In the genomic region with DNA sequence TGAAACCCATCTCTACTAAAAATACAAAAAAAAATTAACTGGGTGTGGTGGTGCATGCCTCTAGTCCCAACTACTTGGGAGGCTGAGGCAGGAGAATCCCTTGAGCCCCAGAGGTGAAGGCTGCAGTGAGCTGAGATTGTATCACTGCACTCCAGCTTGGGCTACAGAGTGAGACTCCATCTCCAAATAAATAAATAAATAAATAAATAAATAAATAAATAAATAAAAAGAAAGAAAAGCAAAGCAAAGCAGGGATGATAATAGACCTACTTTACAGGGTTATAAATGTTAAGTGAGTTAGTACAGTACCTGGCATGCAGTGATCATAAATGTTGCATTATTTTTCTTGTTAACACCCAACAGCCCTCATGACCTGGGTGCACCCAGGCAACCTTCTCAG, we compare ENCODE assay signal across 1 cellular context.
A peak's percentile ranks its signal among the peaks of the same experiment; 100 is the strongest.
TF ChIP-seq lines count a peak whose summit lies in the region.

No MANE protein-coding gene starts in this region.

TF ChIP-seq in HEK293, 187 proteins besides CTCF, POLR2A, EP300 and RAD21 (continued from another document):
- TF ChIP-seq, protein P1, sequence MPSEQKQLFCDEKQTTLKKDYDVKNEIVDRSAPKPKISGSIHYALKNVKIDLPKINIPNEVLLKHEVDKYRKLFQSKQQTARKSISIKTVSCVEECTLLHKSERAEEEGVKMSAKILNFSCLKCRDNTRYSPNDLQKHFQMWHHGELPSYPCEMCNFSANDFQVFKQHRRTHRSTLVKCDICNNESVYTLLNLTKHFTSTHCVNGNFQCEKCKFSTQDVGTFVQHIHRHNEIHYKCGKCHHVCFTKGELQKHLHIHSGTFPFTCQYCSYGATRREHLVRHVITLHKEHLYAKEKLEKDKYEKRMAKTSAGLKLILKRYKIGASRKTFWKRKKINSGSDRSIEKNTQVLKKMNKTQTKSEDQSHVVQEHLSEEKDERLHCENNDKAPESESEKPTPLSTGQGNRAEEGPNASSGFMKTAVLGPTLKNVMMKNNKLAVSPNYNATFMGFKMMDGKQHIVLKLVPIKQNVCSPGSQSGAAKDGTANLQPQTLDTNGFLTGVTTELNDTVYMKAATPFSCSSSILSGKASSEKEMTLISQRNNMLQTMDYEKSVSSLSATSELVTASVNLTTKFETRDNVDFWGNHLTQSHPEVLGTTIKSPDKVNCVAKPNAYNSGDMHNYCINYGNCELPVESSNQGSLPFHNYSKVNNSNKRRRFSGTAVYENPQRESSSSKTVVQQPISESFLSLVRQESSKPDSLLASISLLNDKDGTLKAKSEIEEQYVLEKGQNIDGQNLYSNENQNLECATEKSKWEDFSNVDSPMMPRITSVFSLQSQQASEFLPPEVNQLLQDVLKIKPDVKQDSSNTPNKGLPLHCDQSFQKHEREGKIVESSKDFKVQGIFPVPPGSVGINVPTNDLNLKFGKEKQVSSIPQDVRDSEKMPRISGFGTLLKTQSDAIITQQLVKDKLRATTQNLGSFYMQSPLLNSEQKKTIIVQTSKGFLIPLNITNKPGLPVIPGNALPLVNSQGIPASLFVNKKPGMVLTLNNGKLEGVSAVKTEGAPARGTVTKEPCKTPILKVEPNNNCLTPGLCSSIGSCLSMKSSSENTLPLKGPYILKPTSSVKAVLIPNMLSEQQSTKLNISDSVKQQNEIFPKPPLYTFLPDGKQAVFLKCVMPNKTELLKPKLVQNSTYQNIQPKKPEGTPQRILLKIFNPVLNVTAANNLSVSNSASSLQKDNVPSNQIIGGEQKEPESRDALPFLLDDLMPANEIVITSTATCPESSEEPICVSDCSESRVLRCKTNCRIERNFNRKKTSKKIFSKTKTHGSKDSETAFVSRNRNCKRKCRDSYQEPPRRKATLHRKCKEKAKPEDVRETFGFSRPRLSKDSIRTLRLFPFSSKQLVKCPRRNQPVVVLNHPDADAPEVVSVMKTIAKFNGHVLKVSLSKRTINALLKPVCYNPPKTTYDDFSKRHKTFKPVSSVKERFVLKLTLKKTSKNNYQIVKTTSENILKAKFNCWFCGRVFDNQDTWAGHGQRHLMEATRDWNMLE (tag by site-specific recombination; conservative IDR thresholded peaks at IDR 0.05; ENCODE audit: low read depth), result peak; percentile 85
- peak; percentile 44; the same call in 1 of the 2 replicates for TF ChIP-seq ZNF404 (tag by site-specific recombination; IDR thresholded peaks at IDR 0.05)
- TF ChIP-seq ZBTB8A (tag by site-specific recombination; IDR thresholded peaks at IDR 0.05), result 0 out of 2 replicates have a peak, but pooled peaks have one; percentile 32
- 0 out of 2 replicates have a peak, but pooled peaks have one; percentile 17 for TF ChIP-seq ZNF530 (tag by site-specific recombination; IDR thresholded peaks at IDR 0.05; ENCODE audit: low read depth)
- TF ChIP-seq GFI1B (tag by site-specific recombination; IDR thresholded peaks at IDR 0.05), result 0 out of 2 replicates have a peak, but pooled peaks have one; percentile 43
- TF ChIP-seq, protein P2, sequence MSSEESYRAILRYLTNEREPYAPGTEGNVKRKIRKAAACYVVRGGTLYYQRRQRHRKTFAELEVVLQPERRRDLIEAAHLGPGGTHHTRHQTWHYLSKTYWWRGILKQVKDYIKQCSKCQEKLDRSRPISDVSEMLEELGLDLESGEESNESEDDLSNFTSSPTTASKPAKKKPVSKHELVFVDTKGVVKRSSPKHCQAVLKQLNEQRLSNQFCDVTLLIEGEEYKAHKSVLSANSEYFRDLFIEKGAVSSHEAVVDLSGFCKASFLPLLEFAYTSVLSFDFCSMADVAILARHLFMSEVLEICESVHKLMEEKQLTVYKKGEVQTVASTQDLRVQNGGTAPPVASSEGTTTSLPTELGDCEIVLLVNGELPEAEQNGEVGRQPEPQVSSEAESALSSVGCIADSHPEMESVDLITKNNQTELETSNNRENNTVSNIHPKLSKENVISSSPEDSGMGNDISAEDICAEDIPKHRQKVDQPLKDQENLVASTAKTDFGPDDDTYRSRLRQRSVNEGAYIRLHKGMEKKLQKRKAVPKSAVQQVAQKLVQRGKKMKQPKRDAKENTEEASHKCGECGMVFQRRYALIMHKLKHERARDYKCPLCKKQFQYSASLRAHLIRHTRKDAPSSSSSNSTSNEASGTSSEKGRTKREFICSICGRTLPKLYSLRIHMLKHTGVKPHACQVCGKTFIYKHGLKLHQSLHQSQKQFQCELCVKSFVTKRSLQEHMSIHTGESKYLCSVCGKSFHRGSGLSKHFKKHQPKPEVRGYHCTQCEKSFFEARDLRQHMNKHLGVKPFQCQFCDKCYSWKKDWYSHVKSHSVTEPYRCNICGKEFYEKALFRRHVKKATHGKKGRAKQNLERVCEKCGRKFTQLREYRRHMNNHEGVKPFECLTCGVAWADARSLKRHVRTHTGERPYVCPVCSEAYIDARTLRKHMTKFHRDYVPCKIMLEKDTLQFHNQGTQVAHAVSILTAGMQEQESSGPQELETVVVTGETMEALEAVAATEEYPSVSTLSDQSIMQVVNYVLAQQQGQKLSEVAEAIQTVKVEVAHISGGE (tag by site-specific recombination; conservative IDR thresholded peaks at IDR 0.05; ENCODE audit: low read depth), result peak; percentile 69
- TF ChIP-seq ZNF202 (tag by site-specific recombination; IDR thresholded peaks at IDR 0.05; ENCODE audit: borderline replicate concordance), result 0 out of 2 replicates have a peak, but pooled peaks have one; percentile 53
- peak; percentile 73 for TF ChIP-seq ZNF623 (tag by site-specific recombination; IDR thresholded peaks at IDR 0.05)
- TF ChIP-seq ZXDB (tag by site-specific recombination; IDR thresholded peaks at IDR 0.05), result peak; percentile 48; the same call in 1 of the 2 replicates
- TF ChIP-seq ZNF664 (tag by site-specific recombination; IDR thresholded peaks at IDR 0.05), result peak; percentile 50; the same call in 1 of the 2 replicates
- peak; percentile 78 for TF ChIP-seq ZNF426 (tag by site-specific recombination; IDR thresholded peaks at IDR 0.05)
- TF ChIP-seq, protein P3, sequence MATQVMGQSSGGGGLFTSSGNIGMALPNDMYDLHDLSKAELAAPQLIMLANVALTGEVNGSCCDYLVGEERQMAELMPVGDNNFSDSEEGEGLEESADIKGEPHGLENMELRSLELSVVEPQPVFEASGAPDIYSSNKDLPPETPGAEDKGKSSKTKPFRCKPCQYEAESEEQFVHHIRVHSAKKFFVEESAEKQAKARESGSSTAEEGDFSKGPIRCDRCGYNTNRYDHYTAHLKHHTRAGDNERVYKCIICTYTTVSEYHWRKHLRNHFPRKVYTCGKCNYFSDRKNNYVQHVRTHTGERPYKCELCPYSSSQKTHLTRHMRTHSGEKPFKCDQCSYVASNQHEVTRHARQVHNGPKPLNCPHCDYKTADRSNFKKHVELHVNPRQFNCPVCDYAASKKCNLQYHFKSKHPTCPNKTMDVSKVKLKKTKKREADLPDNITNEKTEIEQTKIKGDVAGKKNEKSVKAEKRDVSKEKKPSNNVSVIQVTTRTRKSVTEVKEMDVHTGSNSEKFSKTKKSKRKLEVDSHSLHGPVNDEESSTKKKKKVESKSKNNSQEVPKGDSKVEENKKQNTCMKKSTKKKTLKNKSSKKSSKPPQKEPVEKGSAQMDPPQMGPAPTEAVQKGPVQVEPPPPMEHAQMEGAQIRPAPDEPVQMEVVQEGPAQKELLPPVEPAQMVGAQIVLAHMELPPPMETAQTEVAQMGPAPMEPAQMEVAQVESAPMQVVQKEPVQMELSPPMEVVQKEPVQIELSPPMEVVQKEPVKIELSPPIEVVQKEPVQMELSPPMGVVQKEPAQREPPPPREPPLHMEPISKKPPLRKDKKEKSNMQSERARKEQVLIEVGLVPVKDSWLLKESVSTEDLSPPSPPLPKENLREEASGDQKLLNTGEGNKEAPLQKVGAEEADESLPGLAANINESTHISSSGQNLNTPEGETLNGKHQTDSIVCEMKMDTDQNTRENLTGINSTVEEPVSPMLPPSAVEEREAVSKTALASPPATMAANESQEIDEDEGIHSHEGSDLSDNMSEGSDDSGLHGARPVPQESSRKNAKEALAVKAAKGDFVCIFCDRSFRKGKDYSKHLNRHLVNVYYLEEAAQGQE (tag by site-specific recombination; IDR thresholded peaks at IDR 0.05), result peak; percentile 72
- peak; percentile 85 for TF ChIP-seq ZNF555 (tag by site-specific recombination; conservative IDR thresholded peaks at IDR 0.05)
- peak; percentile 84 for TF ChIP-seq ZNF560 (tag by site-specific recombination; IDR thresholded peaks at IDR 0.05; ENCODE audit: borderline replicate concordance)
- TF ChIP-seq ZNF19 (tag by site-specific recombination; IDR thresholded peaks at IDR 0.05; ENCODE audit: low read depth), result peak; percentile 78; the same call in 1 of the 2 replicates
- 0 out of 2 replicates have a peak, but pooled peaks have one; percentile 20 for TF ChIP-seq ZNF629 (tag by site-specific recombination; IDR thresholded peaks at IDR 0.05)
- TF ChIP-seq ZNF394 (tag by site-specific recombination; IDR thresholded peaks at IDR 0.05; ENCODE audit: borderline replicate concordance), result peak; percentile 86; the same call in 1 of the 2 replicates
- peak; percentile 45; the same call in 1 of the 2 replicates for TF ChIP-seq ZBTB21 (tag by site-specific recombination; IDR thresholded peaks at IDR 0.05)
- peak; percentile 27; the same call in 1 of the 2 replicates for TF ChIP-seq OVOL3 (tag by site-specific recombination; IDR thresholded peaks at IDR 0.05)
- 0 out of 2 replicates have a peak, but pooled peaks have one; percentile 43 for TF ChIP-seq ZBTB1 (tag by site-specific recombination; IDR thresholded peaks at IDR 0.05)
- peak; percentile 77 for TF ChIP-seq ZNF140 (tag by site-specific recombination; IDR thresholded peaks at IDR 0.05)
